8 cellular contexts compared by ENCODE assay signal in genomic region chrX:1591863-1592127, GRCh38. TPM values are rescaled to one million over a fixed set of nuclear protein-coding genes. Genes with fewer than 3 reads are reported as not detected.
DNase-seq lines count a peak whose midpoint lies in the region; ATAC-seq and TF ChIP-seq lines count a peak whose summit lies in the region.

No MANE protein-coding gene starts in this region.

- peak overlapping the region; percentile 87 for H3K9ac ChIP-seq in OCI-LY1 (ENCODE audit: low read length)

- in situ Hi-C loops in GM13976 (cut with MboI; ENCODE audit: low sequenced_read_pairs, unreplicated experiment) = no loop called here

- H3K4me3 Mint-ChIP-seq in CD8-positive, alpha-beta memory T cell = peak overlapping the region; percentile 90 to 98 (median 92)

- peaks cover 27 to 46% (median 35%) of the 10 kb centered on the region in 3 donors for H3K4me1 Mint-ChIP-seq in CD8-positive, alpha-beta memory T cell

- H4K20me1 ChIP-seq in OCI-LY1 (ENCODE audit: insufficient read depth, low read length) = no peaks in the 10 kb centered on the region
- peaks cover 37% of the 10 kb centered on the region for H4K20me1 ChIP-seq in osteoblast (ENCODE audit: insufficient read depth, low read length)

- peak overlapping the region; percentile 76 for H3K27ac ChIP-seq in CD8-positive, alpha-beta memory T cell (ENCODE audit: low read depth, low read length)
- peak overlapping the region; percentile 22 for H3K27ac ChIP-seq in OCI-LY1 (ENCODE audit: low read depth, low read length, poor library complexity, severe bottlenecking)
- peak overlapping the region; percentile 76 for H3K27ac ChIP-seq in osteoblast (ENCODE audit: low read depth, low read length)

- POLR2A ChIA-PET in CD8-positive, alpha-beta memory T cell (lab: Charles Lee) = no interaction called here

- H3K27ac Mint-ChIP-seq in CD8-positive, alpha-beta memory T cell = peak overlapping the region; percentile 76 to 98 (median 94)

- no peak for DNase-seq in CD8-positive, alpha-beta memory T cell
- DNase-seq in epithelial cell of proximal tubule (ENCODE audit: low read depth) (no peak), osteoblast (ENCODE audit: insufficient read length, low spot score, missing footprints) (no peak), NCI-H1417 (lab: John Stamatoyannopoulos, UW) (no peak), GM13976 (ENCODE audit: low spot score) (no peak), NCI-H1092 treated with DMSO at 0.1 percent for 48 hours (lab: John Stamatoyannopoulos, UW) (no peak)

- TF ChIP-seq CTCF in OCI-LY1 (IDR thresholded peaks at IDR 0.05; ENCODE audit: low read length) (no peak), epithelial cell of proximal tubule (conservative IDR thresholded peaks at IDR 0.05; ENCODE audit: low read depth, low read length) (no peak), osteoblast (IDR thresholded peaks at IDR 0.05; ENCODE audit: extremely low read depth, low read depth, low read length) (no peak), GM13976 (IDR thresholded peaks at IDR 0.05; ENCODE audit: borderline replicate concordance, control extremely low read depth, extremely low read depth, insufficient read depth, missing control alignments) (no peak)

- no peaks in the 10 kb centered on the region for H3K9me2 ChIP-seq in OCI-LY1 (ENCODE audit: low read depth, low read length)

- H3K9me3 ChIP-seq in CD8-positive, alpha-beta memory T cell (ENCODE audit: low read length) = no peaks in the 10 kb centered on the region
- H3K9me3 ChIP-seq in OCI-LY1 (ENCODE audit: low read length) = no peaks in the 10 kb centered on the region
- no peaks in the 10 kb centered on the region for H3K9me3 ChIP-seq in osteoblast (ENCODE audit: low read depth, low read length)

- peaks cover 14% of the 10 kb centered on the region; the same call in 1 of the 2 replicates for H3F3A ChIP-seq in OCI-LY1 (ENCODE audit: insufficient read depth, low read length)

- no peak for ATAC-seq in GM21381 (IDR thresholded peaks at IDR 0.05; ENCODE audit: unreplicated experiment)

- H3K79me2 ChIP-seq in OCI-LY1 (ENCODE audit: insufficient read depth, low read length) (peaks cover 26% of the 10 kb centered on the region), osteoblast (ENCODE audit: insufficient read depth, low read length) (peaks cover 50% of the 10 kb centered on the region)

- no peak overlapping the region for H2AFZ ChIP-seq in OCI-LY1 (ENCODE audit: low read length)
- no peak overlapping the region for H2AFZ ChIP-seq in osteoblast (ENCODE audit: low read length)

- H3K4me1 ChIP-seq in CD8-positive, alpha-beta memory T cell (ENCODE audit: insufficient read depth, low read length) = peaks cover 22% of the 10 kb centered on the region
- H3K4me1 ChIP-seq in OCI-LY1 (ENCODE audit: insufficient read depth, low read length, severe bottlenecking) (peaks cover 28% of the 10 kb centered on the region), osteoblast (ENCODE audit: insufficient read depth, low read length) (peaks cover 8% of the 10 kb centered on the region)

- peak overlapping the region; percentile 73 for H3K4me3 ChIP-seq in CD8-positive, alpha-beta memory T cell (ENCODE audit: low read length)
- H3K4me3 ChIP-seq in OCI-LY1 (ENCODE audit: low read depth, low read length, poor library complexity, severe bottlenecking) (peak overlapping the region; percentile 92), epithelial cell of proximal tubule (ENCODE audit: low read depth, low read length) (peak overlapping the region; percentile 86), osteoblast (ENCODE audit: insufficient read depth, low read length) (peak overlapping the region; percentile 91)

- peaks cover 0 to 41% (median 0%) of the 10 kb centered on the region in 3 donors for H3K36me3 Mint-ChIP-seq in CD8-positive, alpha-beta memory T cell

- H3K27me3 Mint-ChIP-seq in CD8-positive, alpha-beta memory T cell = peaks cover 0 to 3% of the 10 kb centered on the region in 2 donors

- H3K36me3 ChIP-seq in CD8-positive, alpha-beta memory T cell (ENCODE audit: insufficient read depth, low read length) = peaks cover 32% of the 10 kb centered on the region
- H3K36me3 ChIP-seq in OCI-LY1 (ENCODE audit: insufficient read depth, low read length) (peaks cover 35% of the 10 kb centered on the region), osteoblast (ENCODE audit: insufficient read depth, low read length) (peaks cover 29% of the 10 kb centered on the region)

- no peaks in the 10 kb centered on the region for H3K9me3 Mint-ChIP-seq in CD8-positive, alpha-beta memory T cell

- H3K4me2 ChIP-seq in OCI-LY1 (ENCODE audit: low read length) (peak overlapping the region; percentile 91), osteoblast (ENCODE audit: insufficient read depth, low read length) (peak overlapping the region; percentile 93)

- CTCF ChIA-PET in CD8-positive, alpha-beta memory T cell (lab: Charles Lee) = no interaction called here

- no peaks in the 10 kb centered on the region for H3K27me3 ChIP-seq in CD8-positive, alpha-beta memory T cell (ENCODE audit: insufficient read depth, low read length, poor library complexity, severe bottlenecking)
- H3K27me3 ChIP-seq in OCI-LY1 (ENCODE audit: insufficient read depth, low read length) (no peaks in the 10 kb centered on the region), osteoblast (ENCODE audit: insufficient read depth, low read length) (no peaks in the 10 kb centered on the region)

RNA-seq across cellular contexts. Expression of gene AKAP17A, which starts 0.4 kb away (rescaled TPM):
- 10 to 100 TPM; 73.0 to 74.5 TPM for total RNA-seq in CD8-positive, alpha-beta memory T cell
- polyA plus RNA-seq in CD8-positive, alpha-beta memory T cell = 52.1 TPM
- 32.7 and 37.0 TPM in 2 replicates for total RNA-seq in epithelial cell of proximal tubule
- 17.7 and 18.5 TPM in 2 replicates for total RNA-seq in osteoblast

RNA-seq across cellular contexts. Expression of gene ASMT, which starts 23.1 kb away (rescaled TPM):
- total RNA-seq in CD8-positive, alpha-beta memory T cell = 1 to 10 TPM; 1.9 to 2.1 TPM
- 0.40 TPM for polyA plus RNA-seq in CD8-positive, alpha-beta memory T cell
- total RNA-seq in epithelial cell of proximal tubule = not detected in 2 replicates
- 0.36 TPM in 1 of 2 replicates, not detected in the other for total RNA-seq in osteoblast

RNA-seq across cellular contexts. Expression of gene P2RY8, which starts 54.8 kb away (rescaled TPM):
- 10 to 100 TPM; 47.1 to 50.1 TPM for total RNA-seq in CD8-positive, alpha-beta memory T cell
- 302 TPM for polyA plus RNA-seq in CD8-positive, alpha-beta memory T cell
- total RNA-seq in epithelial cell of proximal tubule (not detected in 2 replicates), osteoblast (under 0.01 TPM in 1 of 2 replicates, not detected in the other)

Comparison
In these comparisons a context has a peak if more than half of its experiments do, and no peak if none do; other contexts are left out.
1. H3K27ac ChIP-seq: peak in every context shown above with its lines; median percentile 76 in CD8-positive, alpha-beta memory T cell; 76 in osteoblast; 22 in OCI-LY1.
2. RNA of gene P2RY8, which starts 54.8 kb away (total RNA-seq): 47.1 to 50.1 TPM in CD8-positive, alpha-beta memory T cell; not detected in epithelial cell of proximal tubule and under 0.01 TPM in osteoblast; every median in the first group is over 10 times any median in the second.
3. Peak in every context shown above with its lines, with median percentiles within 50 percentile points of each other: H3K4me3 ChIP-seq.